In the genomic region with DNA sequence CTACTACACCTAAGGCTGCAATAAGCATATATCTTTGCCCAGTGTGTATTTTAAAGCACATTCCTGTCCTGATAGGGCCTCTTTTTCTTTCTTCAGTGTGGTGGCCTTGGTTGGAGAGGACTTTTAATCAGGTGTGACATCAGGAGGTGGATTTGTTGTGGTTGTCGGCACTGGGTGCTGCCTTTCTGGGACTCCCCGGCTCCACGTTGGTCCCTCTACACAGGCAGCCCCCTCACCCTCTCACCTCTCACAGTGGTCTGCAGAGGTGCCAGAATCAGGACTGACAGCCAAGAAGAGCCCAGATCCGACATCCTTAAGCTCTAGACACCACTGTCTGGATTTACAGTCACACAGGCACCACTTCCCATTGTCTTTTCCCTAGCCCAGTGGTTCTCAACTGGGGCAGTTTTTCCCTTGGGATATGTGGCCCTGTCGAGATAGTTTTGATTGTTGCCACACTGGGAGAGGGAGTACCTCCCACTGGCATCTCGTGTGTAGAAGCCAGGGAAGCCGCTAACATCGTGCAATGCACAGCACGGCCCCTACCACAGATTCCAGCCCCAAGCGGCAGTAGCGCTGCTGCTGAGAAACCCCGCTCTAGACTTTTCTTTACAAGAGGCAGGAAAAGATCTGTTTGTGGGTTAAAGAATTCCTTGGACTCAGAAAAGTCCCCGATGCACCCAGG, we compare ENCODE assay signal across 25 cellular contexts.
"Had no signal": no experiment of that assay in that cellular context is flagged by ENCODE, and none has a peak within 500 bp of the region (broad histone marks: within the 10 kb centered on the region; RNA-seq: fewer than 3 reads in every experiment).

No MANE protein-coding gene starts in this region.

- H3K36me3 Mint-ChIP-seq: activated CD8-positive, alpha-beta memory T cell treated with anti-CD3 and anti-CD28 coated beads, Interleukin-2, amount 10 ng/mL, durations not matched to agents 7 days and 5 days; activated naive CD4-positive, alpha-beta T cell treated with anti-CD3 and anti-CD28 coated beads, Interleukin-2, amount 50 U/mL, for 24 hours; WTC11 had no signal

- H3K4me3 Mint-ChIP-seq: activated CD8-positive, alpha-beta memory T cell treated with anti-CD3 and anti-CD28 coated beads, Interleukin-2, amount 10 ng/mL, durations not matched to agents 7 days and 5 days; activated CD8-positive, alpha-beta T cell treated with anti-CD3 and anti-CD28 coated beads, Interleukin-2, amount 10 ng/mL, durations not matched to agents 7 days and 5 days; activated naive CD4-positive, alpha-beta T cell treated with anti-CD3 and anti-CD28 coated beads, Interleukin-2, amount 50 U/mL, for 24 hours; activated T-helper 17 cell treated with anti-CD3 and anti-CD28 coated beads, Interleukin-2, amount 50 U/mL, for 72 hours; T-helper 17 cell; WTC11 had no signal

- ATAC-seq: activated CD8-positive, alpha-beta memory T cell treated with anti-CD3 and anti-CD28 coated beads, Interleukin-2, amount 10 ng/mL, durations not matched to agents 7 days and 5 days; activated CD8-positive, alpha-beta T cell treated with anti-CD3 and anti-CD28 coated beads, Interleukin-2, amount 10 ng/mL, durations not matched to agents 7 days and 5 days; activated T-helper 17 cell treated with anti-CD3 and anti-CD28 coated beads, Interleukin-2, amount 50 U/mL, for 72 hours; body of pancreas; T-helper 17 cell had no signal

- H3K9me3 ChIP-seq: ascending aorta, body of pancreas, SJSA1 had no signal

- H3K36me3 ChIP-seq: ascending aorta, SJSA1 had no signal

- DNase-seq: activated CD4-positive, alpha-beta T cell treated with anti-CD3 and anti-CD28 coated beads for 48 hours; activated CD4-positive, alpha-beta T cell treated with anti-CD3 and anti-CD28 coated beads, Interleukin-2, amount 50 U/mL, for 4 hours; activated CD4-positive, CD25-positive, alpha-beta regulatory T cell treated with anti-CD3 and anti-CD28 coated beads, Interleukin-2, amount 50 U/mL, for 72 hours; activated CD8-positive, alpha-beta memory T cell treated with anti-CD3 and anti-CD28 coated beads, Interleukin-2, amount 10 ng/mL, durations not matched to agents 7 days and 5 days; activated CD8-positive, alpha-beta T cell treated with anti-CD3 and anti-CD28 coated beads, Interleukin-2, amount 10 ng/mL, durations not matched to agents 7 days and 5 days; activated naive CD4-positive, alpha-beta T cell; activated T-cell treated with anti-CD3 and anti-CD28 coated beads, Interleukin-2, amount 50 U/mL, for 48 hours; body of pancreas; central memory CD4-positive, alpha-beta T cell; Kasumi-1; KBM-7; NCI-H1105 treated with DMSO at 0.1 percent for 48 hours; NCI-H1436 treated with DMSO at 0.1 percent for 48 hours; NCI-H187 treated with DMSO at 0.1 percent for 48 hours; NCI-H2081 treated with DMSO at 0.1 percent for 48 hours; NCI-H446; NCI-H524; SHP77; T-helper 17 cell; T-helper 9 cell had no signal

- H3K27me3 ChIP-seq: ascending aorta, body of pancreas, SJSA1 had no signal

- H3K9me3 Mint-ChIP-seq: activated naive CD4-positive, alpha-beta T cell treated with anti-CD3 and anti-CD28 coated beads, Interleukin-2, amount 50 U/mL, for 24 hours; activated T-helper 17 cell treated with anti-CD3 and anti-CD28 coated beads, Interleukin-2, amount 50 U/mL, for 72 hours; WTC11 had no signal

- H3K4me1 Mint-ChIP-seq: activated CD8-positive, alpha-beta memory T cell treated with anti-CD3 and anti-CD28 coated beads, Interleukin-2, amount 10 ng/mL, durations not matched to agents 7 days and 5 days; activated naive CD4-positive, alpha-beta T cell treated with anti-CD3 and anti-CD28 coated beads, Interleukin-2, amount 50 U/mL, for 24 hours; activated T-helper 17 cell treated with anti-CD3 and anti-CD28 coated beads, Interleukin-2, amount 50 U/mL, for 72 hours; WTC11 had no signal

- H3K27ac ChIP-seq: ascending aorta, body of pancreas, SJSA1 had no signal

- H3K4me3 ChIP-seq: ascending aorta, body of pancreas, SJSA1 had no signal

- H3K27me3 Mint-ChIP-seq: activated CD8-positive, alpha-beta memory T cell treated with anti-CD3 and anti-CD28 coated beads, Interleukin-2, amount 10 ng/mL, durations not matched to agents 7 days and 5 days; activated naive CD4-positive, alpha-beta T cell treated with anti-CD3 and anti-CD28 coated beads, Interleukin-2, amount 50 U/mL, for 24 hours; activated T-helper 17 cell treated with anti-CD3 and anti-CD28 coated beads, Interleukin-2, amount 50 U/mL, for 72 hours had no signal

- H3K27ac Mint-ChIP-seq: activated CD8-positive, alpha-beta memory T cell treated with anti-CD3 and anti-CD28 coated beads, Interleukin-2, amount 10 ng/mL, durations not matched to agents 7 days and 5 days; activated CD8-positive, alpha-beta T cell treated with anti-CD3 and anti-CD28 coated beads, Interleukin-2, amount 10 ng/mL, durations not matched to agents 7 days and 5 days; activated naive CD4-positive, alpha-beta T cell treated with anti-CD3 and anti-CD28 coated beads, Interleukin-2, amount 50 U/mL, for 24 hours; activated T-helper 17 cell treated with anti-CD3 and anti-CD28 coated beads, Interleukin-2, amount 50 U/mL, for 72 hours; T-helper 17 cell; WTC11 had no signal

- H3K4me1 ChIP-seq: ascending aorta, body of pancreas, SJSA1 had no signal
